In genomic region chr20:53421343-53421742, GRCh38 we compare ENCODE assay signal across 29 cellular contexts.
"Had no signal": no experiment of that assay in that cellular context is flagged by ENCODE, and none has a peak within 500 bp of the region (broad histone marks: within the 10 kb centered on the region; RNA-seq: fewer than 3 reads in every experiment).

No MANE protein-coding gene starts in this region.

- H3K4me3 ChIP-seq: stomach, suprapubic skin, testis, thoracic aorta, thyroid gland, tibial artery, tibial nerve, transverse colon, upper lobe of left lung, upper lobe of right lung, uterus, vagina had no signal

- FAIRE-seq: urothelium cell line had no signal

- H3K9me3 ChIP-seq: suprapubic skin, testis, thoracic aorta, thyroid gland, tibial artery, transverse colon, upper lobe of left lung, upper lobe of right lung, uterus, vagina had no signal

- H3K27ac Mint-ChIP-seq: stimulated activated effector memory CD8-positive, alpha-beta T cell treated with anti-CD3 and anti-CD28 coated beads, Interleukin-12 subunit alpha, Interleukin-12 subunit beta, amount 100 ng/mL, for 72 hours; stimulated activated memory B cell treated with anti-CD40 and anti-IgM and Interleukin-4, amounts not matched to agents 10 μg/mL and 1 μg/mL and 100 μg/mL, for 72 hours; stimulated activated naive B cell treated with anti-CD40 and anti-IgM and Interleukin-4, amounts not matched to agents 10 μg/mL and 1 μg/mL and 100 μg/mL, for 72 hours; stimulated activated naive CD8-positive, alpha-beta T cell treated with anti-CD3 and anti-CD28 coated beads, Interleukin-15, amount 100 ng/mL, for 72 hours; stimulated activated naive CD8-positive, alpha-beta T cell treated with anti-CD3 and anti-CD28 coated beads, Interleukin-15, Interleukin-2, amounts not matched to agents 100 ng/mL and 50 ng/mL, for 24 hours; type B pancreatic cell had no signal

- H3K36me3 ChIP-seq: stomach, suprapubic skin, thoracic aorta, thyroid gland, tibial artery, tibial nerve, transverse colon, upper lobe of left lung, upper lobe of right lung, uterus, vagina had no signal

- H3K27ac ChIP-seq: stomach, suprapubic skin, testis, thoracic aorta, thyroid gland, tibial artery, tibial nerve, transverse colon, upper lobe of left lung, upper lobe of right lung, uterus, vagina had no signal

- H3K4me1 ChIP-seq: stomach, suprapubic skin, thyroid gland, tibial artery, tibial nerve, transverse colon, upper lobe of left lung, upper lobe of right lung, uterus, vagina had no signal

- ATAC-seq: stimulated activated effector memory CD8-positive, alpha-beta T cell treated with anti-CD3 and anti-CD28 coated beads, Interleukin-12 subunit alpha, Interleukin-12 subunit beta, amount 100 ng/mL, for 72 hours; stimulated activated memory B cell treated with anti-CD40 and anti-IgM and Interleukin-4, amounts not matched to agents 10 μg/mL and 1 μg/mL and 100 μg/mL, for 72 hours; stimulated activated naive B cell treated with anti-CD40 and anti-IgM and Interleukin-4, amounts not matched to agents 10 μg/mL and 1 μg/mL and 100 μg/mL, for 72 hours; stimulated activated naive CD8-positive, alpha-beta T cell treated with anti-CD3 and anti-CD28 coated beads, Interleukin-15, amount 100 ng/mL, for 72 hours; stimulated activated naive CD8-positive, alpha-beta T cell treated with anti-CD3 and anti-CD28 coated beads, Interleukin-15, Interleukin-2, amounts not matched to agents 100 U/mL and 50 U/mL, for 24 hours; upper lobe of right lung had no signal

- H3K27me3 ChIP-seq: stomach, suprapubic skin, testis, thyroid gland, tibial artery, tibial nerve, transverse colon, upper lobe of left lung, upper lobe of right lung, uterus, vagina had no signal

- H3K4me1 Mint-ChIP-seq: stimulated activated effector memory CD8-positive, alpha-beta T cell treated with anti-CD3 and anti-CD28 coated beads, Interleukin-12 subunit alpha, Interleukin-12 subunit beta, amount 100 ng/mL, for 72 hours; stimulated activated memory B cell treated with anti-CD40 and anti-IgM and Interleukin-4, amounts not matched to agents 10 μg/mL and 1 μg/mL and 100 μg/mL, for 72 hours; stimulated activated naive B cell treated with anti-CD40 and anti-IgM and Interleukin-4, amounts not matched to agents 10 μg/mL and 1 μg/mL and 100 μg/mL, for 72 hours had no signal

- H3K36me3 Mint-ChIP-seq: stimulated activated effector memory CD8-positive, alpha-beta T cell treated with anti-CD3 and anti-CD28 coated beads, Interleukin-12 subunit alpha, Interleukin-12 subunit beta, amount 100 ng/mL, for 72 hours; stimulated activated memory B cell treated with anti-CD40 and anti-IgM and Interleukin-4, amounts not matched to agents 10 μg/mL and 1 μg/mL and 100 μg/mL, for 72 hours; stimulated activated naive B cell treated with anti-CD40 and anti-IgM and Interleukin-4, amounts not matched to agents 10 μg/mL and 1 μg/mL and 100 μg/mL, for 72 hours had no signal

- DNase-seq: stimulated activated CD4-positive, alpha-beta T cell treated with anti-CD3 and anti-CD28 coated beads, Interleukin-2, amount 100 ng/mL, for 48 hours; stimulated activated CD4-positive, alpha-beta T cell treated with anti-CD3 and anti-CD28 coated beads, Interleukin-4, amount 100 ng/mL, for 1 hour; stimulated activated CD4-positive, alpha-beta T cell treated with anti-CD3 and anti-CD28 coated beads, Interleukin-4, amount 100 ng/mL, for 24 hours; stimulated activated CD4-positive, alpha-beta T cell treated with anti-CD3 and anti-CD28 coated beads, Interleukin-4, amount 100 ng/mL, for 4 hours; stimulated activated CD8-positive, alpha-beta memory T cell treated with anti-CD3 and anti-CD28 coated beads, Interleukin-4, amount 100 ng/mL, for 48 hours; stimulated activated naive B cell treated with anti-CD40 and anti-IgM and Interleukin-4, amounts not matched to agents 10 μg/mL and 1 μg/mL and 100 μg/mL, for 72 hours; stimulated activated naive CD4-positive, alpha-beta T cell; stimulated activated naive CD4-positive, alpha-beta T cell treated with Interleukin-2 at 50 U/mL for 16 hours; stimulated activated naive CD8-positive, alpha-beta T cell treated with anti-CD3 and anti-CD28 coated beads, Interleukin-15, amount 100 ng/mL, for 72 hours; stimulated activated naive CD8-positive, alpha-beta T cell treated with anti-CD3 and anti-CD28 coated beads, Interleukin-15, Interleukin-2, amounts not matched to agents 100 U/mL and 50 U/mL, for 24 hours; stomach; substantia nigra; testis; thyroid gland; tibial artery; transverse colon; trophoblast cell; upper lobe of left lung; upper lobe of right lung; uterus had no signal

- H3K9me3 Mint-ChIP-seq: stimulated activated naive CD8-positive, alpha-beta T cell treated with anti-CD3 and anti-CD28 coated beads, Interleukin-15, Interleukin-2, amounts not matched to agents 100 ng/mL and 50 ng/mL, for 24 hours had no signal

- H3K4me3 Mint-ChIP-seq: stimulated activated effector memory CD8-positive, alpha-beta T cell treated with anti-CD3 and anti-CD28 coated beads, Interleukin-12 subunit alpha, Interleukin-12 subunit beta, amount 100 ng/mL, for 72 hours; stimulated activated memory B cell treated with anti-CD40 and anti-IgM and Interleukin-4, amounts not matched to agents 10 μg/mL and 1 μg/mL and 100 μg/mL, for 72 hours; stimulated activated naive B cell treated with anti-CD40 and anti-IgM and Interleukin-4, amounts not matched to agents 10 μg/mL and 1 μg/mL and 100 μg/mL, for 72 hours; stimulated activated naive CD8-positive, alpha-beta T cell treated with anti-CD3 and anti-CD28 coated beads, Interleukin-15, amount 100 ng/mL, for 72 hours; stimulated activated naive CD8-positive, alpha-beta T cell treated with anti-CD3 and anti-CD28 coated beads, Interleukin-15, Interleukin-2, amounts not matched to agents 100 ng/mL and 50 ng/mL, for 24 hours; type B pancreatic cell had no signal

- H3K27me3 Mint-ChIP-seq: stimulated activated naive CD8-positive, alpha-beta T cell treated with anti-CD3 and anti-CD28 coated beads, Interleukin-15, amount 100 ng/mL, for 72 hours; type B pancreatic cell had no signal
